Comparison of ENCODE assay signal across 10 cellular contexts in the genomic region with DNA sequence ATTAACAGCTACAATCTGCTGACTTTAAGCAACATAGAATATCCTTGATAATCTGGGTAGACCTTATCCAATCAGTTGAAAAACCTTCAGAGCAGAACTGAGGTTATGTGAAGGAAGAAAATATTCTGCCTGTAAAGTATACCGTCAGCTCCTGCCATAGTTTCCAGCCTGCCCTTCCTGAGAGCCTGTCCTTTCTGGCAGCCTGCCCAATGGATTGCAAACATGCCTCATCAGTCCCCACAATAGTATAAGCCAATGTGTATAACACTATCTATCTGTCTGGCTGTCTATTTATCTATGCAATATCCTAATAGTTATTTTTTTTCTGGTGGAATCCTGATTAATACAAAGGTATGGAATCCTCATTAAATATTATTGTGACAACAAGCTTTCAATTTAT.
DNase-seq lines count a peak whose midpoint lies in the region; ATAC-seq and TF ChIP-seq lines count a peak whose summit lies in the region.
"Had no signal": no experiment of that assay in that cellular context is flagged by ENCODE, and none has a peak within 500 bp of the region (broad histone marks: within the 10 kb centered on the region; RNA-seq: fewer than 3 reads in every experiment).

No MANE protein-coding gene starts in this region.

- POLR2A ChIA-PET in IMR-90 (lab: Charles Lee; ENCODE audit: unreplicated experiment), result no interaction called here

- no peak overlapping the region for H2AK5ac ChIP-seq in IMR-90 (ENCODE audit: low read depth, low read length)

- H3K18ac ChIP-seq in IMR-90 (ENCODE audit: low read depth, low read length), result no peak overlapping the region

- no peak overlapping the region for H2BK20ac ChIP-seq in IMR-90 (ENCODE audit: low read depth, low read length)

- H3K9me3 ChIP-seq in IMR-90 (ENCODE audit: control insufficient read depth, insufficient read depth, low read length), result no peaks in the 10 kb centered on the region

- CTCF ChIA-PET in IMR-90 (lab: Yijun Ruan, JAX), result no interaction called here

- H3K27me3 ChIP-seq in IMR-90 (ENCODE audit: control insufficient read depth, insufficient read depth, low read length), result no peaks in the 10 kb centered on the region

- no peak overlapping the region for H3K4me3 ChIP-seq in IMR-90 (ENCODE audit: insufficient read depth, low read depth, low read length)

- intact Hi-C loops in IMR-90 (cut with micrococcal nuclease), result no loop called here

- no TSS peak for BruUV-seq in IMR-90 (replicated peaks; lab: Mats Ljungman, UMichigan)

- H4K20me1 ChIP-seq in IMR-90 (ENCODE audit: insufficient read depth, low read length), result no peaks in the 10 kb centered on the region

- H3K56ac ChIP-seq in IMR-90 (ENCODE audit: extremely low read depth, insufficient read depth, low read length), result no peak overlapping the region

- no CpG with 5 or more reads among the region's 1 CpG for WGBS in IMR-90 (ENCODE audit: extremely low coverage in 2 of 2, insufficient read length in 1 of 2), 2 experiments

- H2AK9ac ChIP-seq in IMR-90 (replicated peaks; ENCODE audit: low read depth, low read length, poor library complexity), result no peak overlapping the region

- in situ Hi-C loops in IMR-90 (cut with MboI; ENCODE audit: low sequenced_read_pairs), result no loop called here

- no peak overlapping the region for H3K14ac ChIP-seq in IMR-90 (replicated peaks; ENCODE audit: low read depth, low read length)

- no peak for TF ChIP-seq RAD21 in IMR-90 (IDR thresholded peaks at IDR 0.05; ENCODE audit: low read length)

- ATAC-seq in IMR-90 (ENCODE audit: low read depth) (no peak), GM19023 (IDR thresholded peaks at IDR 0.05; ENCODE audit: unreplicated experiment) (no peak)

- H3K36me3 ChIP-seq in IMR-90 (ENCODE audit: control insufficient read depth, insufficient read depth, low read length), result no peaks in the 10 kb centered on the region

- no peak overlapping the region for H2BK120ac ChIP-seq in IMR-90 (ENCODE audit: low read depth, low read length)

- H2BK5ac ChIP-seq in IMR-90 (ENCODE audit: low read depth, low read length, poor library complexity, severe bottlenecking), result no peak overlapping the region

- H2BK15ac ChIP-seq in IMR-90 (ENCODE audit: low read depth, low read length), result no peak overlapping the region

- no peak overlapping the region for H3K9ac ChIP-seq in IMR-90 (ENCODE audit: low read depth, low read length)
- H3K9ac ChIP-seq: KMS-11 had no signal

- H3K27ac ChIP-seq in IMR-90 (ENCODE audit: insufficient read depth, low read length), result no peak overlapping the region
- H3K27ac ChIP-seq: KMS-11, RWPE1 had no signal

- no peak overlapping the region for H3K23ac ChIP-seq in IMR-90 (ENCODE audit: low read depth, low read length)

- H3K4me1 ChIP-seq in IMR-90 (ENCODE audit: control insufficient read depth, insufficient read depth, low read length), result no peaks in the 10 kb centered on the region

- H4K91ac ChIP-seq in IMR-90 (ENCODE audit: insufficient read depth, low read depth, low read length), result no peak overlapping the region

- H3K9me1 ChIP-seq in IMR-90 (ENCODE audit: insufficient read depth, low read length), result no peaks in the 10 kb centered on the region

- no peak overlapping the region for H2AFZ ChIP-seq in IMR-90 (replicated peaks; ENCODE audit: low read length, poor library complexity)

- TF ChIP-seq POLR2A in IMR-90 (IDR thresholded peaks at IDR 0.05; ENCODE audit: low read depth, low read length), result no peak

- peak; percentile 0 for DNase-seq in IMR-90
- DNase-seq in NCI-H69 (lab: John Stamatoyannopoulos, UW), result peak; percentile 90
- DNase-seq in dermis microvascular lymphatic vessel endothelial cell (ENCODE audit: low read depth in 2 of 2), result peak; percentile 69 to 73
- peak; percentile 36 for DNase-seq in renal cortical epithelial cell (ENCODE audit: low read depth)
- DNase-seq in hypothalamus (lab: John Stamatoyannopoulos, UW), result no peak
- DNase-seq in GOT3 (lab: John Stamatoyannopoulos, UW), result no peak
- DNase-seq: HCEC 1CT had no signal

- no peaks in the 10 kb centered on the region for H3K79me1 ChIP-seq in IMR-90 (ENCODE audit: low read depth in 1 of 2, low read length in 2 of 2)

- H3K4ac ChIP-seq in IMR-90 (ENCODE audit: low read depth, low read length), result no peak overlapping the region

- no peak overlapping the region for H3K4me2 ChIP-seq in IMR-90 (ENCODE audit: low read depth, low read length)
- H3K4me2 ChIP-seq: KMS-11 had no signal

- dilution Hi-C loops in IMR-90 (cut with HindIII; ENCODE audit: low sequenced_read_pairs, unreplicated experiment), result no loop called here

- TF ChIP-seq CTCF in IMR-90 (conservative IDR thresholded peaks at IDR 0.05; ENCODE audit: low read depth, low read length), result no peak

- no peak overlapping the region for H4K5ac ChIP-seq in IMR-90 (ENCODE audit: low read depth, low read length)

- H4K8ac ChIP-seq in IMR-90 (ENCODE audit: low read depth in 2 of 2, low read length in 2 of 2), result no peak overlapping the region

TF ChIP-seq in IMR-90, 13 proteins besides CTCF, POLR2A, EP300 and RAD21:
- TF ChIP-seq CHD1 (IDR thresholded peaks at IDR 0.05; ENCODE audit: low read depth, low read length), result no peak
- TF ChIP-seq BHLHE40 (IDR thresholded peaks at IDR 0.05; ENCODE audit: low read depth, low read length), result no peak
- no peak for TF ChIP-seq SMC3 (IDR thresholded peaks at IDR 0.05; ENCODE audit: low read depth, low read length)
- no peak for TF ChIP-seq MAZ (IDR thresholded peaks at IDR 0.05; ENCODE audit: borderline replicate concordance, low read depth, low read length)
- TF ChIP-seq RFX5 (IDR thresholded peaks at IDR 0.05; ENCODE audit: low read depth, low read length), result no peak
- TF ChIP-seq CEBPB (IDR thresholded peaks at IDR 0.05; ENCODE audit: low read depth, low read length), result no peak
- TF ChIP-seq ELK1 (IDR thresholded peaks at IDR 0.05; ENCODE audit: borderline replicate concordance, low read depth, low read length), result no peak
- TF ChIP-seq NFE2L2 (IDR thresholded peaks at IDR 0.05; ENCODE audit: low read depth, low read length), result no peak
- TF ChIP-seq, protein P1, sequence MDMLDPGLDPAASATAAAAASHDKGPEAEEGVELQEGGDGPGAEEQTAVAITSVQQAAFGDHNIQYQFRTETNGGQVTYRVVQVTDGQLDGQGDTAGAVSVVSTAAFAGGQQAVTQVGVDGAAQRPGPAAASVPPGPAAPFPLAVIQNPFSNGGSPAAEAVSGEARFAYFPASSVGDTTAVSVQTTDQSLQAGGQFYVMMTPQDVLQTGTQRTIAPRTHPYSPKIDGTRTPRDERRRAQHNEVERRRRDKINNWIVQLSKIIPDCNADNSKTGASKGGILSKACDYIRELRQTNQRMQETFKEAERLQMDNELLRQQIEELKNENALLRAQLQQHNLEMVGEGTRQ (IDR thresholded peaks at IDR 0.05; ENCODE audit: low read depth, low read length), result no peak
- TF ChIP-seq RCOR1 (IDR thresholded peaks at IDR 0.05; ENCODE audit: insufficient replicate concordance, low read length), result no peak
- TF ChIP-seq FOS (IDR thresholded peaks at IDR 0.05; ENCODE audit: low read depth, low read length), result no peak
- no peak for TF ChIP-seq MXI1 (IDR thresholded peaks at IDR 0.05; ENCODE audit: borderline replicate concordance, low read depth, low read length)
- TF ChIP-seq MAFK (IDR thresholded peaks at IDR 0.05; ENCODE audit: low read depth, low read length), result no peak
TF ChIP-seq in IMR-90: peak in this region for 0.

Comparison
In these comparisons a context has a peak if more than half of its experiments do, and no peak if none do; other contexts are left out.
1. DNase-seq: peak in IMR-90 (single experiment), NCI-H69 (single experiment), dermis microvascular lymphatic vessel endothelial cell (2 of 2) and renal cortical epithelial cell (single experiment); none in hypothalamus (0 of 51) and GOT3 (single experiment).